In the genomic region with DNA sequence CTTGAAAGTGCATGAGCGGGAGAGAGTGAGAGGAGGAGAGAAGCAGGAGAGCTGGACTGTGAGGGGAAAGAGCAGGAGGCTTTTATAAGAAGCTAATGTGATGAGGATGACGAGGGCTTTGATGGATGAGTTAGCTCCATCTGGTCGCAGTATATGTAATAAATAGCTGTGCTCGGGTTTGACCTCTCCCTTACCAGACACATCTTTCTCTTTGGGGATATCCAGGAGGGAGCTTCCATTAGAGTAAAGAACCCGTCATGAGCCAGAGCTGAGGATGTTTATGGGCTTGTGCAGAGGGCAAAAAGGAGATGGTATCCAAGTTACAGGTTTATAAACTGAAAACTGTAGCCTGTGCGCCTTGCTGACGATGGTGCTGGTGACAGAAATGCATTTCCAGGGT, we compare ENCODE assay signal across 23 cellular contexts.
"Had no signal": no experiment of that assay in that cellular context is flagged by ENCODE, and none has a peak within 500 bp of the region (broad histone marks: within the 10 kb centered on the region; RNA-seq: fewer than 3 reads in every experiment).

No MANE protein-coding gene starts in this region.

- H3K9me3 Mint-ChIP-seq: activated naive CD4-positive, alpha-beta T cell treated with anti-CD3 and anti-CD28 coated beads, Interleukin-2, amount 10 ng/mL, durations not matched to agents 7 days and 5 days; activated T-helper 1 cell treated with anti-CD3 and anti-CD28 coated beads, Interleukin-12 subunit alpha, Interleukin-12 subunit beta, Interleukin-2, Interleukin-4 antibody, amounts not matched to agents 30 ng/mL and 10 ng/mL and 1 ng/mL, durations not matched to agents 14 hours and 24 hours and 36 hours had no signal

- H3K4me1 ChIP-seq: lower lobe of right lung, parathyroid adenoma, suprapubic skin, tibial artery had no signal

- H3K36me3 ChIP-seq: esophagus muscularis mucosa, heart right ventricle, left lung, lower lobe of right lung, suprapubic skin, tibial artery had no signal

- H3K36me3 Mint-ChIP-seq: activated naive CD4-positive, alpha-beta T cell treated with anti-CD3 and anti-CD28 coated beads, Interleukin-2, amount 10 ng/mL, durations not matched to agents 7 days and 5 days had no signal

- H3K27ac Mint-ChIP-seq: activated naive CD4-positive, alpha-beta T cell treated with anti-CD3 and anti-CD28 coated beads, Interleukin-2, amount 10 ng/mL, durations not matched to agents 7 days and 5 days; activated T-helper 1 cell treated with anti-CD3 and anti-CD28 coated beads, Interleukin-12 subunit alpha, Interleukin-12 subunit beta, Interleukin-2, Interleukin-4 antibody, amounts not matched to agents 30 ng/mL and 10 ng/mL and 1 ng/mL, durations not matched to agents 14 hours and 24 hours and 36 hours had no signal

- DNase-seq: activated CD4-positive, alpha-beta T cell treated with anti-CD3 and anti-CD28 coated beads for 4 hours; activated CD4-positive, alpha-beta T cell treated with anti-CD3 and anti-CD28 coated beads, Interleukin-2, amount 50 U/mL, for 4 hours; activated CD8-positive, alpha-beta memory T cell treated with anti-CD3 and anti-CD28 coated beads for 24 hours; activated effector memory CD4-positive, alpha-beta T cell treated with anti-CD3 and anti-CD28 coated beads, Interleukin-2, amount 50 U/mL, for 16 hours; activated naive CD4-positive, alpha-beta T cell treated with anti-CD3 and anti-CD28 coated beads, Interleukin-2, amount 10 ng/mL, durations not matched to agents 7 days and 5 days; amniotic stem cell; caudate nucleus; cortex of kidney; foreskin melanocyte; heart right ventricle; left lung; lower lobe of right lung; mesendoderm; nucleus accumbens; right cardiac atrium; stimulated activated CD4-positive, alpha-beta T cell treated with anti-CD3 and anti-CD28 coated beads, Interleukin-15, amount 100 ng/mL, for 24 hours; stimulated activated CD4-positive, alpha-beta T cell treated with anti-CD3 and anti-CD28 coated beads, Interleukin-2, amount 100 ng/mL, for 24 hours; stimulated activated naive CD4-positive, alpha-beta T cell; tibial artery had no signal

- H3K27me3 ChIP-seq: esophagus muscularis mucosa, heart right ventricle, left lung, suprapubic skin, tibial artery had no signal

- H3K4me1 Mint-ChIP-seq: activated naive CD4-positive, alpha-beta T cell treated with anti-CD3 and anti-CD28 coated beads, Interleukin-2, amount 10 ng/mL, durations not matched to agents 7 days and 5 days had no signal

- H3K4me3 ChIP-seq: esophagus muscularis mucosa, heart right ventricle, left lung, lower lobe of right lung, suprapubic skin, tibial artery had no signal

- H3K27me3 Mint-ChIP-seq: activated naive CD4-positive, alpha-beta T cell treated with anti-CD3 and anti-CD28 coated beads, Interleukin-2, amount 10 ng/mL, durations not matched to agents 7 days and 5 days had no signal

- H3K4me3 Mint-ChIP-seq: activated naive CD4-positive, alpha-beta T cell treated with anti-CD3 and anti-CD28 coated beads, Interleukin-2, amount 10 ng/mL, durations not matched to agents 7 days and 5 days; activated T-helper 1 cell treated with anti-CD3 and anti-CD28 coated beads, Interleukin-12 subunit alpha, Interleukin-12 subunit beta, Interleukin-2, Interleukin-4 antibody, amounts not matched to agents 30 ng/mL and 10 ng/mL and 1 ng/mL, durations not matched to agents 14 hours and 24 hours and 36 hours had no signal

- ATAC-seq: heart right ventricle, left lung, right cardiac atrium had no signal

- H3K27ac ChIP-seq: esophagus muscularis mucosa, heart right ventricle, left lung, lower lobe of right lung, parathyroid adenoma, suprapubic skin, tibial artery had no signal

- H3K9me3 ChIP-seq: esophagus muscularis mucosa, heart right ventricle, left lung, lower lobe of right lung, suprapubic skin, tibial artery had no signal
